8 cellular contexts compared by ENCODE assay signal in genomic region chr6:161418458-161418945, GRCh38.
DNase-seq lines count a peak whose midpoint lies in the region; ATAC-seq and FAIRE-seq lines count a peak whose summit lies in the region.

No MANE protein-coding gene starts in this region.

- DNase-seq in COR-L47 (lab: John Stamatoyannopoulos, UW), result peak; percentile 43
- DNase-seq in NCI-H82 treated with DMSO at 0.1 percent for 48 hours (lab: John Stamatoyannopoulos, UW; ENCODE audit: unreplicated experiment), result peak; percentile 3
- DNase-seq in T47D (ENCODE audit: low read depth in 1 of 2, low spot score in 1 of 2), result peak; percentile 28 to 72
- peak; percentile 3 for DNase-seq in stimulated activated naive B cell treated with anti-CD40 and anti-IgM and Interleukin-4, amounts not matched to agents 10 μg/mL and 1 μg/mL and 100 μg/mL, for 72 hours

- ATAC-seq in GM18858 (IDR thresholded peaks at IDR 0.05; ENCODE audit: unreplicated experiment), result peak; percentile 72
- ATAC-seq in HG03460 (IDR thresholded peaks at IDR 0.05; ENCODE audit: unreplicated experiment), result peak; percentile 72
- peak in 1 of 2 donors; percentile 50 for ATAC-seq in stimulated activated naive B cell treated with anti-CD40 and anti-IgM and Interleukin-4, amounts not matched to agents 10 μg/mL and 1 μg/mL and 100 μg/mL, for 72 hours (replicated peaks)
- no peak for ATAC-seq in GM21717 (IDR thresholded peaks at IDR 0.05; ENCODE audit: unreplicated experiment)

- H3K36me3 Mint-ChIP-seq in stimulated activated naive B cell treated with anti-CD40 and anti-IgM and Interleukin-4, amounts not matched to agents 10 μg/mL and 1 μg/mL and 100 μg/mL, for 72 hours, result no peaks in the 10 kb centered on the region

- in situ Hi-C loops in T47D (cut with HindIII; ENCODE audit: low pct_unique_long_range_greater_than_20kb, low sequenced_read_pairs), result no loop called here

- no peak overlapping the region for H3K27ac Mint-ChIP-seq in stimulated activated naive B cell treated with anti-CD40 and anti-IgM and Interleukin-4, amounts not matched to agents 10 μg/mL and 1 μg/mL and 100 μg/mL, for 72 hours

- no peak overlapping the region for H3K4me3 Mint-ChIP-seq in stimulated activated naive B cell treated with anti-CD40 and anti-IgM and Interleukin-4, amounts not matched to agents 10 μg/mL and 1 μg/mL and 100 μg/mL, for 72 hours

- peak; percentile 99 for FAIRE-seq in islet of Langerhans (lab: Jason Lieb, UNC)

- no peaks in the 10 kb centered on the region for H3K4me1 Mint-ChIP-seq in stimulated activated naive B cell treated with anti-CD40 and anti-IgM and Interleukin-4, amounts not matched to agents 10 μg/mL and 1 μg/mL and 100 μg/mL, for 72 hours

- H3K9me3 Mint-ChIP-seq in stimulated activated naive B cell treated with anti-CD40 and anti-IgM and Interleukin-4, amounts not matched to agents 10 μg/mL and 1 μg/mL and 100 μg/mL, for 72 hours, result no peaks in the 10 kb centered on the region

- H3K27me3 Mint-ChIP-seq in stimulated activated naive B cell treated with anti-CD40 and anti-IgM and Interleukin-4, amounts not matched to agents 10 μg/mL and 1 μg/mL and 100 μg/mL, for 72 hours, result peaks cover 11 to 22% of the 10 kb centered on the region in 2 donors
